ENCODE assay signal across 8 cellular contexts in the genomic region with DNA sequence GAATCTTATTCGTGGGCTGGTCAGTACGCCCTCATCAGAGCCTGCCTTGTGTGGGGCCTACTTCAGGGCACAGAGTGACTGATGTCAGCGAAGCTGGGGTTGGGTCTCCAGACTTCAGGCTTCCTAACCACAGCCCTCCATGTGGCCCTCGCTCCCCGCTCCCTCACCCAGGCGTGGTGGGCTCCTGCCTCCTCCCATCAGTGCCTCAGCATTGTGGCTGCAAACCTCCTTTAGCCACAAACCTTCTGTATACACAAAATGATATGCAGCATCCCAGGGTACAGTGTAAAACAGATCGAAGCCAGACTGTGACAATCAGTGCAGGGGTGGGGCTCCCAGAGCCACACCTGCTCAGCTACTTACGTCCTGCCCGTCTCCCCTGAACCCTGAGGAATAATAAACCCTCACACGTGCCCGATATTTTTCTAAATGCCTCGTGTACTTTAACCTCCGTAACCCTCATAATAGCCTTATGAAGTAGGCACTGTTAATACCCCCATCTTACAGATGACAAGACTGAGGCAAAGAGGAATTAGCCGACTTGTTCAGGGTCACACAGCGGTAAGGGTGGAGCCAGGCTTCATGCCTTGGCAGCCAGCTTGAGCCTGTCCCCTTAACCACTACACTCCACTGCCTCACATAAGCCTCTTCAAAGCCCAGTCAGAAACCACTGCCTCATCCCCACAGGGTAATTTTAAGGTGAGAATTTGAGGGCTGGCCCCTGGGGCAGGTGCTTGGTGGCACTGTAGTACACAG.
DNase-seq lines count a peak whose midpoint lies in the region; ATAC-seq and TF ChIP-seq lines count a peak whose summit lies in the region.

No MANE protein-coding gene starts in this region.

- H3K27me3 ChIP-seq in RWPE2 (ENCODE audit: insufficient read depth, poor library complexity, severe bottlenecking) = no peaks in the 10 kb centered on the region
- no peaks in the 10 kb centered on the region for H3K27me3 ChIP-seq in tibial artery

- TF ChIP-seq CTCF in RWPE2 (IDR thresholded peaks at IDR 0.05; ENCODE audit: poor library complexity, severe bottlenecking) (no peak), tibial artery (IDR thresholded peaks at IDR 0.05) (no peak)

- H3K9me3 ChIP-seq in RWPE2 (ENCODE audit: severe bottlenecking) (no peaks in the 10 kb centered on the region), tibial artery (no peaks in the 10 kb centered on the region)

- no peaks in the 10 kb centered on the region for H3K36me3 ChIP-seq in RWPE2 (ENCODE audit: low read depth)
- H3K36me3 ChIP-seq in tibial artery = no peaks in the 10 kb centered on the region

- H3K4me3 ChIP-seq in RWPE2 (ENCODE audit: severe bottlenecking) (no peak overlapping the region), tibial artery (no peak overlapping the region)

- H3K4me1 ChIP-seq in RWPE2 (ENCODE audit: insufficient read depth, poor library complexity, severe bottlenecking) = peaks cover 30% of the 10 kb centered on the region
- H3K4me1 ChIP-seq in tibial artery = peaks cover 0 to 35% (median 27%) of the 10 kb centered on the region in 4 donors

- H3K27ac ChIP-seq in RWPE2 (ENCODE audit: poor library complexity, severe bottlenecking) = peak overlapping the region; percentile 26
- peak overlapping the region; percentile 55 to 69 for H3K27ac ChIP-seq in tibial artery

- no peak for DNase-seq in RWPE2 (ENCODE audit: low spot score)
- DNase-seq in germinal center (ENCODE audit: low spot score) = peak; percentile 52
- DNase-seq in tibial artery = no peak
- no peak for DNase-seq in anterior cingulate cortex (lab: John Stamatoyannopoulos, UW)
- DNase-seq in NCI-H524 treated with DMSO at 0.1 percent for 48 hours (lab: John Stamatoyannopoulos, UW) = no peak
- no peak for DNase-seq in NCI-H2227 (lab: John Stamatoyannopoulos, UW; ENCODE audit: unreplicated experiment)

- peak; percentile 40 for ATAC-seq in GM18520 (IDR thresholded peaks at IDR 0.05; ENCODE audit: unreplicated experiment)
- ATAC-seq in HG02678 (IDR thresholded peaks at IDR 0.05; ENCODE audit: unreplicated experiment) = peak; percentile 25
- no peak for ATAC-seq in RWPE2 (ENCODE audit: low read depth)

- intact Hi-C loops in tibial artery (cut with DNase I; ENCODE audit: low total_unique reads) = no loop called here
